In genomic region chr12:96199465-96199864, GRCh38 we compare ENCODE assay signal across 13 cellular contexts. TPM values are rescaled to one million over a fixed set of nuclear protein-coding genes. Genes with fewer than 3 reads are reported as not detected.
DNase-seq lines count a peak whose midpoint lies in the region; ATAC-seq and TF ChIP-seq lines count a peak whose summit lies in the region.
"Had no signal": no experiment of that assay in that cellular context is flagged by ENCODE, and none has a peak within 500 bp of the region (broad histone marks: within the 10 kb centered on the region; RNA-seq: fewer than 3 reads in every experiment).

No MANE protein-coding gene starts in this region.

- H3K36me3 ChIP-seq in esophagus squamous epithelium (peaks cover 0 to 11% (median 0%) of the 10 kb centered on the region in 3 donors), stomach (no peaks in the 10 kb centered on the region)

- H3K4me3 Mint-ChIP-seq in activated T-cell treated with anti-CD3 and anti-CD28 coated beads, Interleukin-2, amount 50 U/mL, for 72 hours, result peak overlapping the region; percentile 80 to 86
- peak overlapping the region; percentile 87 for H3K4me3 Mint-ChIP-seq in T-helper 17 cell

- peak overlapping the region; percentile 76 to 93 (median 90) for H3K27ac ChIP-seq in esophagus squamous epithelium
- peak overlapping the region in 4 of 5 donors; percentile 17 to 91 (median 60) for H3K27ac ChIP-seq in stomach

- intact Hi-C loops in esophagus squamous epithelium (cut with DNase I), result no loop called here
- intact Hi-C loops in stomach (cut with DNase I; ENCODE audit: low total_unique reads), result no loop called here

- peak overlapping the region; percentile 90 for H3K27ac Mint-ChIP-seq in activated T-cell treated with anti-CD3 and anti-CD28 coated beads, Interleukin-2, amount 50 U/mL, for 72 hours
- H3K27ac Mint-ChIP-seq in T-helper 17 cell, result peak overlapping the region; percentile 100

- no peaks in the 10 kb centered on the region for H3K9me3 Mint-ChIP-seq in activated T-cell treated with anti-CD3 and anti-CD28 coated beads, Interleukin-2, amount 50 U/mL, for 72 hours

- no peak for TF ChIP-seq EP300 in stomach (IDR thresholded peaks at IDR 0.05)

- no peaks in the 10 kb centered on the region for H3K9me3 ChIP-seq in T-helper 17 cell (ENCODE audit: control insufficient read depth, low read length, poor library complexity, severe bottlenecking)
- H3K9me3 ChIP-seq in esophagus squamous epithelium, result no peaks in the 10 kb centered on the region
- no peaks in the 10 kb centered on the region for H3K9me3 ChIP-seq in stomach
- H3K9me3 ChIP-seq: body of pancreas had no signal

- H3K27me3 ChIP-seq in esophagus squamous epithelium, result no peaks in the 10 kb centered on the region
- no peaks in the 10 kb centered on the region for H3K27me3 ChIP-seq in stomach
- H3K27me3 ChIP-seq: body of pancreas had no signal

- H3K4me1 ChIP-seq in esophagus squamous epithelium, result peaks cover 18 to 69% (median 31%) of the 10 kb centered on the region in 3 donors
- H3K4me1 ChIP-seq in stomach, result peaks cover 9 to 41% (median 30%) of the 10 kb centered on the region in 4 donors

- H3K36me3 Mint-ChIP-seq in activated T-cell treated with anti-CD3 and anti-CD28 coated beads, Interleukin-2, amount 50 U/mL, for 72 hours (ENCODE audit: insufficient read depth in 2 of 2), result peaks cover 6 to 25% of the 10 kb centered on the region in 2 donors
- H3K36me3 Mint-ChIP-seq in T-helper 17 cell (ENCODE audit: low read depth), result peaks cover 7% of the 10 kb centered on the region

- no peak for DNase-seq in activated T-cell treated with anti-CD3 and anti-CD28 coated beads, Interleukin-2, amount 50 U/mL, for 72 hours
- DNase-seq in activated T-cell treated with anti-CD3 and anti-CD28 coated beads for 4 hours (no peak), T-helper 17 cell (no peak), esophagus squamous epithelium (lab: John Stamatoyannopoulos, UW) (no peak), stomach (no peak), G401 (ENCODE audit: low spot score) (no peak), DMS53 treated with DMSO at 0.1 percent for 48 hours (lab: John Stamatoyannopoulos, UW; ENCODE audit: unreplicated experiment) (no peak), NCI-H128 (lab: John Stamatoyannopoulos, UW; ENCODE audit: unreplicated experiment) (no peak)
- DNase-seq: activated CD8-positive, alpha-beta memory T cell treated with anti-CD3 and anti-CD28 coated beads for 24 hours; body of pancreas; GF-D8; midbrain; NCI-H1436 treated with DMSO at 0.1 percent for 48 hours had no signal

- H3K27me3 Mint-ChIP-seq in activated T-cell treated with anti-CD3 and anti-CD28 coated beads, Interleukin-2, amount 50 U/mL, for 72 hours (ENCODE audit: low read depth), result no peaks in the 10 kb centered on the region
- H3K27me3 Mint-ChIP-seq in T-helper 17 cell, result no peaks in the 10 kb centered on the region

- in situ Hi-C loops in G401 (cut with HindIII; ENCODE audit: low sequenced_read_pairs), result no loop called here

- H3K4me1 Mint-ChIP-seq in activated T-cell treated with anti-CD3 and anti-CD28 coated beads, Interleukin-2, amount 50 U/mL, for 72 hours (ENCODE audit: low read depth), result peaks cover 72% of the 10 kb centered on the region
- peaks cover 46% of the 10 kb centered on the region for H3K4me1 Mint-ChIP-seq in T-helper 17 cell

- TF ChIP-seq CTCF in esophagus squamous epithelium (IDR thresholded peaks at IDR 0.05), result no peak
- no peak for TF ChIP-seq CTCF in stomach (IDR thresholded peaks at IDR 0.05)

- no peak for ATAC-seq in activated T-cell treated with anti-CD3 and anti-CD28 coated beads, Interleukin-2, amount 50 U/mL, for 72 hours (replicated peaks in 1 of 2)
- no peak for ATAC-seq in T-helper 17 cell
- ATAC-seq: body of pancreas had no signal

- no peak for TF ChIP-seq POLR2A in esophagus squamous epithelium (IDR thresholded peaks at IDR 0.05)
- TF ChIP-seq POLR2A in stomach (IDR thresholded peaks at IDR 0.05), result no peak

- H3K4me3 ChIP-seq in esophagus squamous epithelium, result no peak overlapping the region
- H3K4me3 ChIP-seq in stomach, result no peak overlapping the region
- H3K4me3 ChIP-seq: body of pancreas had no signal

RNA-seq across cellular contexts. Expression of gene ELK3, which starts 5.3 kb away (rescaled TPM):
- 10 to 100 TPM; 31.2 to 34.9 TPM for total RNA-seq in activated T-cell treated with anti-CD3 and anti-CD28 coated beads, Interleukin-2, amount 50 U/mL, for 72 hours
- 10 to 100 TPM; 68.8 to 71.2 TPM for total RNA-seq in T-helper 17 cell
- total RNA-seq in esophagus squamous epithelium, result 10 to 100 TPM; 24.8 to 44.0 (median 34.8) TPM
- 10 to 100 TPM in 3 of 5 donors, 1 to 10 TPM in 2; 2.2 to 21.7 (median 17.5) TPM for total RNA-seq in stomach
- 10 to 100 TPM in 2 of 3 donors, 1 to 10 TPM in 1; 8.0 to 13.3 (median 12.2) TPM for polyA plus RNA-seq in stomach
- total RNA-seq in G401 (2014; rRNA removed; shearing (Covaris generic)), result 7.3 and 12.4 TPM in 2 replicates
